Comparison of ENCODE assay signal across 24 cellular contexts in the genomic region with DNA sequence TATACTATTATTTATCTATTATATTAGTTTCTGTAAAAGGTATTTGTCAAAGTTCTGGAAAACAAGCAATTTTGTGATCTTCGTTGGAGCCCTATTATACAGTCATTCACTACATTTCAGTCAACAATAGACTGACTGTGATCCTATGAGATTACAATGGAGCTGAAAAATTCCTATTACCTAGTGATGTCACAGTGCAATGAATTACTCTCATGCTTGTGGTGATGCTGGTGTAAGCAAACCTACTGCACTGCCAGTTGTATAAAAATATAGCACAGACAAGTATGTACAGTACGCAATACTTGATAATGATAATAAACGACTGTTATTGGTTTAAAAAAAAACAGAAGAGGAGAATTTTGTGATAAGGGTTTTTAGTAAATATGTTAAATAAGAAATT. TPM values are rescaled to one million over a fixed set of nuclear protein-coding genes. Genes with fewer than 3 reads are reported as not detected.
"Had no signal": no experiment of that assay in that cellular context is flagged by ENCODE, and none has a peak within 500 bp of the region (broad histone marks: within the 10 kb centered on the region; RNA-seq: fewer than 3 reads in every experiment).

No MANE protein-coding gene starts in this region.

- H3K4me1 ChIP-seq: SJCRH30 had no signal

- H3K4me3 ChIP-seq: MG63, SJCRH30, SK-N-MC had no signal

- H3K27me3 ChIP-seq: MG63, SJCRH30 had no signal

- H3K27ac ChIP-seq: RWPE1, SJCRH30, SK-N-MC had no signal

- H3K9me3 ChIP-seq: MG63, SJCRH30 had no signal

- H3K36me3 ChIP-seq: MG63, SJCRH30 had no signal

- DNase-seq: IMR-90, Karpas-422, KG1, MG63, NCI-H1092, NCI-H1105 treated with DMSO at 0.1 percent for 48 hours, NCI-H1417 treated with DMSO at 0.1 percent for 48 hours, NCI-H146, NCI-H1694 treated with DMSO at 0.1 percent for 48 hours, NCI-H2029, NCI-H2081 treated with DMSO at 0.1 percent for 48 hours, NCI-H2171, NCI-H226, NCI-H446, NCI-H510A, NCI-H524 treated with DMSO at 0.1 percent for 48 hours, NCI-H69, NCI-H774, SHP77 treated with DMSO at 0.1 percent for 48 hours, SJCRH30 had no signal

RNA-seq across cellular contexts. Expression of a gene that starts 21.4 kb away (rescaled TPM):
- total RNA-seq: HepG2, HT1080, IMR-90, SJCRH30 had no signal

RNA-seq across cellular contexts. Expression of a gene that starts 46.6 kb away (rescaled TPM):
- total RNA-seq: HepG2, HT1080, IMR-90, SJCRH30 had no signal

RNA-seq across cellular contexts. Expression of a gene that starts 58.3 kb away (rescaled TPM):
- total RNA-seq: HepG2, HT1080, IMR-90, SJCRH30 had no signal
